10 cellular contexts compared by ENCODE assay signal in genomic region chr1:63828322-63829044, GRCh38. TPM values are rescaled to one million over a fixed set of nuclear protein-coding genes. Genes with fewer than 3 reads are reported as not detected.
DNase-seq lines count a peak whose midpoint lies in the region; ATAC-seq and TF ChIP-seq lines count a peak whose summit lies in the region.
"Had no signal": no experiment of that assay in that cellular context is flagged by ENCODE, and none has a peak within 500 bp of the region (broad histone marks: within the 10 kb centered on the region; RNA-seq: fewer than 3 reads in every experiment).

No MANE protein-coding gene starts in this region.

- no peaks in the 10 kb centered on the region for H3K4me1 Mint-ChIP-seq in activated naive CD8-positive, alpha-beta T cell treated with anti-CD3 and anti-CD28 coated beads for 36 hours

- DNase-seq in foreskin melanocyte, result no peak
- DNase-seq in activated naive CD8-positive, alpha-beta T cell treated with anti-CD3 and anti-CD28 coated beads for 36 hours, result no peak
- DNase-seq in substantia nigra (lab: John Stamatoyannopoulos, UW), result no peak
- DNase-seq: activated T-cell treated with anti-CD3 and anti-CD28 coated beads for 4 hours, islet precursor cell had no signal

- peaks cover 10% of the 10 kb centered on the region for H3K27me3 Mint-ChIP-seq in activated naive CD8-positive, alpha-beta T cell treated with anti-CD3 and anti-CD28 coated beads for 36 hours

- no peak overlapping the region for H3K4me3 Mint-ChIP-seq in activated naive CD8-positive, alpha-beta T cell treated with anti-CD3 and anti-CD28 coated beads for 36 hours

- no peak for TF ChIP-seq CTCF in VCaP (conservative IDR thresholded peaks at IDR 0.05)

- H3K27ac ChIP-seq in VCaP (peak overlapping the region; percentile 32; the same call in 1 of the 2 replicates), substantia nigra (ENCODE audit: low read depth, low read length, poor library complexity, severe bottlenecking) (no peak overlapping the region)

- no peak overlapping the region for H3K27ac Mint-ChIP-seq in activated naive CD8-positive, alpha-beta T cell treated with anti-CD3 and anti-CD28 coated beads for 36 hours

- ATAC-seq in GM18498 (IDR thresholded peaks at IDR 0.05; ENCODE audit: unreplicated experiment), result peak; percentile 69
- ATAC-seq in GM21447 (IDR thresholded peaks at IDR 0.05; ENCODE audit: unreplicated experiment), result peak; percentile 90
- peak; percentile 89 for ATAC-seq in HG03135 (IDR thresholded peaks at IDR 0.05; ENCODE audit: unreplicated experiment)
- ATAC-seq in HG02973 (IDR thresholded peaks at IDR 0.05; ENCODE audit: unreplicated experiment), result no peak

- no peaks in the 10 kb centered on the region for H3K36me3 Mint-ChIP-seq in activated naive CD8-positive, alpha-beta T cell treated with anti-CD3 and anti-CD28 coated beads for 36 hours

- H3K9me3 Mint-ChIP-seq in activated naive CD8-positive, alpha-beta T cell treated with anti-CD3 and anti-CD28 coated beads for 36 hours, result no peaks in the 10 kb centered on the region

RNA-seq across cellular contexts. Expression of gene ROR1, which starts 54.7 kb away (rescaled TPM):
- total RNA-seq in activated naive CD8-positive, alpha-beta T cell treated with anti-CD3 and anti-CD28 coated beads for 36 hours, result not detected
